Comparison of ENCODE assay signal across 9 cellular contexts in the genomic region with DNA sequence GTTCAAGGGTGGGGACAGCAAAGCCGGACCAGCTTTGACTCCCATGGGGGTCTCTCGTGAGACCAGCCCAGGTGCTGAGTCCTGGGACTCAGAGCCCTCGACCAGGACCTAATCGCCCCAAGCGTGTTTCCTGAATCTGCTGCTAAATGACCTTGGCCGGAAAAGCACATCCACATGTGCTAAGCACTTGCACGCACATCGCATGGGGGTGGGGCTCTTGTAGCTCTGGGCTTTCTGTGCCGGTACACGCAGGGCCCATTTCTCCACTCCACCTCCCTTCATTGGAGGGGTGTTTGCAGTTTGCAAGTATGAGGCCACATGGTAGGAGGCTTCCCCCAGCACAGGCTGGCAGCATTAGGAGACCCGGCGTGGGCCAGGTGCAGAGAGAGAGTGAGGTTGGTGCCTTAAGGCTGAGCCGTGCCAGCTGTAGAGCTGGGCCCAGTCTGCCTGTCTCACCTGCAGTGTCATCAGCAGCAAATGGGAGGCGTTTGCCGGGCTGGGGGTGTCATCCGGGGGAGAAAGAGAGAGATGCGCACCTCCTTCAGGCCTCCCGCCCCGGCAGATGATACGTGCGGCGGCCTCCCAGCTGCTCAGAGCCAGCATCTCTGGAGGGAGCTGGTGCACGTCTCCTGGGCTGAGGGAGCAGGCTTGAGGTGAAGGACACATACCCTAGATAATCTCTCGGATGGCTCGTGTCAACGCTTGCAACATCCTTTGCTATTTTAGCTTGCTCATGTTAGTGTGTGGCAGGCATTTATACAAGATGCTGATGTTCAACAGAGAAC. TPM values are rescaled to one million over a fixed set of nuclear protein-coding genes. Genes with fewer than 3 reads are reported as not detected.
A peak's percentile ranks its signal among the peaks of the same experiment; 100 is the strongest.
DNase-seq lines count a peak whose midpoint lies in the region; ATAC-seq lines count a peak whose summit lies in the region.
"Had no signal": no experiment of that assay in that cellular context is flagged by ENCODE, and none has a peak within 500 bp of the region (broad histone marks: within the 10 kb centered on the region; RNA-seq: fewer than 3 reads in every experiment).

No MANE protein-coding gene starts in this region.

- H3K27me3 ChIP-seq in BLaER1 treated with 17β-estradiol and CSF1 and Interleukin-3, amounts not matched to agents 10 nM and 100 nM: peaks cover 0 to 11% (median 0%) of the 10 kb centered on the region in 11 experiments; a peak in 2 of 22 replicates
- H3K27me3 ChIP-seq in duodenal mucosa (ENCODE audit: control insufficient read depth in 1 of 2, insufficient read depth in 2 of 2, low read length in 2 of 2): no peaks in the 10 kb centered on the region

- peak overlapping the region; percentile 17 to 74 (median 57); a peak in 19 of 22 replicates for H3K9ac ChIP-seq in BLaER1 treated with 17β-estradiol and CSF1 and Interleukin-3, amounts not matched to agents 10 nM and 100 nM
- peak overlapping the region; percentile 18 to 25 for H3K9ac ChIP-seq in duodenal mucosa (ENCODE audit: low read depth in 1 of 2, low read length in 2 of 2)

- peak; percentile 56 for ATAC-seq in HG02759 (IDR thresholded peaks at IDR 0.05; ENCODE audit: unreplicated experiment)

- H3K4me2 ChIP-seq in BLaER1 treated with 17β-estradiol and CSF1 and Interleukin-3, amounts not matched to agents 10 nM and 100 nM: peak overlapping the region; percentile 78 to 92 (median 88)

- intact Hi-C loops in posterior vena cava (cut with DNase I): no loop called here

- H4K20me1 ChIP-seq in BLaER1 treated with 17β-estradiol and CSF1 and Interleukin-3, amounts not matched to agents 10 nM and 100 nM: no peaks in the 10 kb centered on the region; a peak in 1 of 22 replicates

- peak overlapping the region; percentile 28 to 80 (median 69); a peak in 20 of 22 replicates for H3K27ac ChIP-seq in BLaER1 treated with 17β-estradiol and CSF1 and Interleukin-3, amounts not matched to agents 10 nM and 100 nM
- H3K27ac ChIP-seq in duodenal mucosa (ENCODE audit: low read depth, low read length): peak overlapping the region; percentile 83
- H3K27ac ChIP-seq: C4-2B had no signal

- peaks cover 0 to 1% (median 0%) of the 10 kb centered on the region in 11 experiments; a peak in 1 of 22 replicates for H3K36me3 ChIP-seq in BLaER1 treated with 17β-estradiol and CSF1 and Interleukin-3, amounts not matched to agents 10 nM and 100 nM
- H3K36me3 ChIP-seq in duodenal mucosa (ENCODE audit: control insufficient read depth in 1 of 2, insufficient read depth in 2 of 2, low read length in 2 of 2): no peaks in the 10 kb centered on the region

- H3K9me3 ChIP-seq in BLaER1 treated with 17β-estradiol and CSF1 and Interleukin-3, amounts not matched to agents 10 nM and 100 nM (replicated peaks in 1 of 11): no peaks in the 10 kb centered on the region
- H3K9me3 ChIP-seq in duodenal mucosa (ENCODE audit: control insufficient read depth in 1 of 2, low read length in 2 of 2): no peaks in the 10 kb centered on the region

- H3K4me3 ChIP-seq in BLaER1 treated with 17β-estradiol and CSF1 and Interleukin-3, amounts not matched to agents 10 nM and 100 nM: peak overlapping the region in 8 of 10 experiments; percentile 2 to 40 (median 18); a peak in 10 of 20 replicates
- no peak overlapping the region for H3K4me3 ChIP-seq in duodenal mucosa (ENCODE audit: low read depth in 1 of 2, low read length in 2 of 2)

- peaks cover 76 to 96% (median 85%) of the 10 kb centered on the region in 10 experiments for H3K4me1 ChIP-seq in BLaER1 treated with 17β-estradiol and CSF1 and Interleukin-3, amounts not matched to agents 10 nM and 100 nM
- H3K4me1 ChIP-seq in duodenal mucosa (ENCODE audit: control insufficient read depth in 1 of 2, insufficient read depth in 2 of 2, low read length in 2 of 2): peaks cover 13 to 21% of the 10 kb centered on the region in 2 donors

- DNase-seq in activated CD4-positive, CD25-positive, alpha-beta regulatory T cell treated with anti-CD3 and anti-CD28 coated beads, Interleukin-2, amount 50 U/mL, for 72 hours: peak; percentile 55
- DNase-seq in stimulated activated CD4-positive, alpha-beta T cell treated with anti-CD3 and anti-CD28 coated beads, Interleukin-1b, Interleukin-23, amount 100 ng/mL, for 48 hours: peak; percentile 61
- DNase-seq in NCI-H226: no peak
- DNase-seq in NCI-H187 (lab: John Stamatoyannopoulos, UW): no peak
- no peak for DNase-seq in posterior vena cava (ENCODE audit: low spot score)

RNA-seq across cellular contexts. Expression of a gene that starts 45.2 kb away (rescaled TPM):
- total RNA-seq in posterior vena cava: 1 to 10 TPM; 3.7 to 8.4 TPM

Comparison
In these comparisons a context has a peak if more than half of its experiments do, and no peak if none do; other contexts are left out.
1. H3K4me3 ChIP-seq: peak in BLaER1 treated with 17β-estradiol and CSF1 and Interleukin-3, amounts not matched to agents 10 nM and 100 nM (8 of 10); none in duodenal mucosa (0 of 2).
2. DNase-seq: peak in activated CD4-positive, CD25-positive, alpha-beta regulatory T cell treated with anti-CD3 and anti-CD28 coated beads, Interleukin-2, amount 50 U/mL, for 72 hours (single experiment) and stimulated activated CD4-positive, alpha-beta T cell treated with anti-CD3 and anti-CD28 coated beads, Interleukin-1b, Interleukin-23, amount 100 ng/mL, for 48 hours (single experiment); none in NCI-H226 (single experiment), NCI-H187 (0 of 2) and posterior vena cava (single experiment).